Comparison of ENCODE assay signal across 8 cellular contexts in the genomic region with DNA sequence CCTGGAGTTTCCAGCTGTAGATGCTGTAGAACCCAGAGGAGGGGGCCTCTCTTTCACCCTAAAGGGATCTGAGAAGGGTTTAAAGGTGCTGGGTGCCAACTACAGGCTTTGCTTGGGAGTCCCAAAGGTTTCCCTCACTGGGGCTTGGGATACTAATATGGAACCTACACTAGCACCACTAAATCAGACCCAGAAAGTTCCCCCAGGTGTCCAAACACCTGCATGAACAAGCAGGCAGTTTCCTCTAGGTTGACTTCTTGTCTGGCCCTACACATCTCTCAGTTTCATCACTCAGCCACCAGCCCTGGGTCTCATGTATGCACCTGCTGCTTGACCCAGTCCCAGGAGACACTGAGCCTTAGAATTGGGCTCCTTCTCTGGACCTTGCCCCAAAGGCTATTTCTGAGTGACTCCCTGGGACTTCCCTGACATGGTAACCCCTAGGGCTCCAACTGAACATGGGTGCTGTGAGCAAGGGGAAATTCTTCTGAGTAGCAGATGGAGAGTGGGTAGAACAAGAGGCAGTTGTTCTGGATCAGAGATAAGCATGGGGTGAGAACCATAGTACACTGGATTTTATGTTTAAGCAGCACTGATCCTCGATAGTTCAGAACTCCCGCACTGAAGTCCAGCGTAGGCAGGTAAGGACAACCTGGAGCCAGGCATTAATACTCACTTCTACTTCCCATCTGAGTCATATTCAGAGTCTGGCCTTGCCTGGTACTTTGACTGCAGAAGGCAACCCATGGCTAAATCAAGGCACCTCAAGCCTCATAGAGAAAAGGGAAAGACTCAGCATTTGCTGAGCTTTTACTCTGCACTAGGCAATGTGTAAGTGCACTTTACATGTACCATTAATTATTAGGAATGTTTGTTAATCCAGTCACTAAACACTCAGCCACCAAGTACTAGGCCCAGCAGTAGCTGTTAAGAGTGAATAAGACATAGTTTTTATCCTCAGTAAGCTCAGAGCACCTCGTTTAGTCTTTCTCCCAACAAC. TPM values are rescaled to one million over a fixed set of nuclear protein-coding genes. Genes with fewer than 3 reads are reported as not detected.
DNase-seq lines count a peak whose midpoint lies in the region; ATAC-seq and TF ChIP-seq lines count a peak whose summit lies in the region.

No MANE protein-coding gene starts in this region.

- peaks cover 100% of the 10 kb centered on the region for H3K79me2 ChIP-seq in GM23248 (ENCODE audit: insufficient read depth)

- no peak for TF ChIP-seq CTCF in RWPE2 (IDR thresholded peaks at IDR 0.05; ENCODE audit: poor library complexity, severe bottlenecking)

- H3K9me2 ChIP-seq in GM23248 (ENCODE audit: insufficient read depth): no peaks in the 10 kb centered on the region

- peak overlapping the region; percentile 5 for H4K91ac ChIP-seq in mesenchymal stem cell (ENCODE audit: low read length)

- peak overlapping the region; percentile 88 for H2BK5ac ChIP-seq in mesenchymal stem cell (ENCODE audit: low read depth, low read length, poor library complexity, severe bottlenecking)

- no peak overlapping the region for H2BK120ac ChIP-seq in mesenchymal stem cell (ENCODE audit: low read depth, low read length)

- no peak overlapping the region for H2BK12ac ChIP-seq in mesenchymal stem cell (ENCODE audit: low read length in 2 of 2)

- no peak for DNase-seq in RWPE2 (ENCODE audit: low spot score)
- DNase-seq in mesenchymal stem cell: no peak
- DNase-seq in cerebellar cortex (ENCODE audit: low spot score): no peak
- no peak for DNase-seq in midbrain (lab: John Stamatoyannopoulos, UW)
- no peak for DNase-seq in CD1c-positive myeloid dendritic cell (ENCODE audit: extremely low spot score)
- DNase-seq in GM23248: no peak

- in situ Hi-C loops in GM23248 (cut with MboI): no loop called here

- H3K9me3 ChIP-seq in RWPE2 (ENCODE audit: severe bottlenecking) (no peaks in the 10 kb centered on the region), mesenchymal stem cell (ENCODE audit: control insufficient read depth, low read length) (no peaks in the 10 kb centered on the region), GM23248 (ENCODE audit: low read depth) (no peaks in the 10 kb centered on the region)

- peak overlapping the region; percentile 5 for H4K8ac ChIP-seq in mesenchymal stem cell (ENCODE audit: low read length)

- no peaks in the 10 kb centered on the region for H3K79me1 ChIP-seq in mesenchymal stem cell (replicated peaks; ENCODE audit: low read length, poor library complexity, severe bottlenecking)

- H3K14ac ChIP-seq in mesenchymal stem cell (ENCODE audit: low read length in 2 of 2): no peak overlapping the region

- H3F3A ChIP-seq in GM23248 (ENCODE audit: insufficient read depth): peaks cover 6% of the 10 kb centered on the region

- peak overlapping the region; percentile 99 for H2AK5ac ChIP-seq in mesenchymal stem cell (ENCODE audit: low read length, severe bottlenecking)

- H3K36me3 ChIP-seq in RWPE2 (ENCODE audit: low read depth) (peaks cover 94% of the 10 kb centered on the region), mesenchymal stem cell (ENCODE audit: control insufficient read depth in 1 of 2, insufficient read depth in 2 of 2, low read depth in 1 of 2, low read length in 2 of 2) (peaks cover 46 to 73% of the 10 kb centered on the region in 2 experiments), GM23248 (ENCODE audit: low read depth) (peaks cover 13% of the 10 kb centered on the region)

- H3K4me2 ChIP-seq in mesenchymal stem cell (ENCODE audit: low read length, poor library complexity, severe bottlenecking) (no peak overlapping the region), GM23248 (ENCODE audit: unreplicated experiment) (no peak overlapping the region)

- H3K4me1 ChIP-seq in RWPE2 (ENCODE audit: insufficient read depth, poor library complexity, severe bottlenecking) (peaks cover 72% of the 10 kb centered on the region), mesenchymal stem cell (ENCODE audit: control insufficient read depth, insufficient read depth, low read depth, low read length) (peaks cover 41% of the 10 kb centered on the region), GM23248 (ENCODE audit: insufficient read depth) (peaks cover 16% of the 10 kb centered on the region)

- no peak overlapping the region for H2AFZ ChIP-seq in mesenchymal stem cell (ENCODE audit: low read depth, low read length)
- H2AFZ ChIP-seq in GM23248: no peak overlapping the region

- no peak overlapping the region for H3K4ac ChIP-seq in mesenchymal stem cell (ENCODE audit: low read depth in 1 of 2, low read length in 2 of 2)

- no peak overlapping the region for H3K9ac ChIP-seq in mesenchymal stem cell (ENCODE audit: low read length)
- H3K9ac ChIP-seq in GM23248: no peak overlapping the region

- peak overlapping the region in 1 of 2 experiments; percentile 29 for H3K18ac ChIP-seq in mesenchymal stem cell (ENCODE audit: low read depth in 1 of 2, low read length in 2 of 2)

- H3K27ac ChIP-seq in RWPE2 (ENCODE audit: poor library complexity, severe bottlenecking): peak overlapping the region; percentile 99
- H3K27ac ChIP-seq in mesenchymal stem cell (ENCODE audit: low read length, poor library complexity, severe bottlenecking): peak overlapping the region; percentile 94
- H3K27ac ChIP-seq in GM23248: no peak overlapping the region

- H2BK15ac ChIP-seq in mesenchymal stem cell (ENCODE audit: low read depth, poor library complexity, severe bottlenecking): no peak overlapping the region

- ATAC-seq in GM18861 (IDR thresholded peaks at IDR 0.05; ENCODE audit: unreplicated experiment) (peak; percentile 79), HG02623 (IDR thresholded peaks at IDR 0.05; ENCODE audit: unreplicated experiment) (peak; percentile 79), RWPE2 (ENCODE audit: low read depth) (peak; percentile 8; the same call in 2 of the 3 replicates)

- H3K23ac ChIP-seq in mesenchymal stem cell (ENCODE audit: low read length in 2 of 2): peak overlapping the region in 1 of 2 experiments; percentile 36

- no peak overlapping the region for H3K4me3 ChIP-seq in RWPE2 (ENCODE audit: severe bottlenecking)
- no peak overlapping the region for H3K4me3 ChIP-seq in mesenchymal stem cell (ENCODE audit: insufficient read depth in 1 of 2, low read depth in 1 of 2, low read length in 2 of 2)
- no peak overlapping the region for H3K4me3 ChIP-seq in GM23248

- no peaks in the 10 kb centered on the region for H4K20me1 ChIP-seq in GM23248 (ENCODE audit: insufficient read depth)

- 78% methylated on average over 3 of the region's 4 CpGs for WGBS in mesenchymal stem cell
- 80 to 86% methylated on average over 4 of the region's 4 CpGs for WGBS in GM23248 (ENCODE audit: low coverage in 1 of 2, low lambda C conversion rate in 2 of 2, missing lambda C conversion rate in 2 of 2), 2 experiments

- no peaks in the 10 kb centered on the region for H3K27me3 ChIP-seq in RWPE2 (ENCODE audit: insufficient read depth, poor library complexity, severe bottlenecking)
- H3K27me3 ChIP-seq in mesenchymal stem cell (ENCODE audit: control insufficient read depth in 1 of 2, insufficient read depth in 1 of 2, low read length in 2 of 2): no peaks in the 10 kb centered on the region
- no peaks in the 10 kb centered on the region for H3K27me3 ChIP-seq in GM23248 (replicated peaks; ENCODE audit: insufficient read depth)

RNA-seq across cellular contexts. Expression of a gene that starts 16.8 kb away (rescaled TPM):
- polyA plus RNA-seq in mesenchymal stem cell (2013, experiment 1 of 2): 116 TPM
- 114 TPM for polyA plus RNA-seq in mesenchymal stem cell (2013, experiment 2 of 2)
- 83.8 and 95.1 TPM in 2 replicates for total RNA-seq in GM23248 (2014; rRNA removed; shearing (Covaris generic))
- polyA plus RNA-seq in GM23248 (2016; fragmentation: Nextera tagmentation; extraction: Ambion mirVana): 56.2 and 56.3 TPM in 2 replicates

RNA-seq across cellular contexts. Expression of a gene that starts 33.2 kb away (rescaled TPM):
- polyA plus RNA-seq in mesenchymal stem cell (2013, experiment 1 of 2): 20.9 TPM
- 21.1 TPM for polyA plus RNA-seq in mesenchymal stem cell (2013, experiment 2 of 2)
- 35.5 and 39.6 TPM in 2 replicates for total RNA-seq in GM23248 (2014; rRNA removed; shearing (Covaris generic))
- 37.6 and 37.7 TPM in 2 replicates for polyA plus RNA-seq in GM23248 (2016; fragmentation: Nextera tagmentation; extraction: Ambion mirVana)

Comparison
In these comparisons a context has a peak if more than half of its experiments do, and no peak if none do; other contexts are left out.
1. ATAC-seq: peak in every context shown above with its lines; median percentile 79 in GM18861; 79 in HG02623; 8 in RWPE2.